In the genomic region with DNA sequence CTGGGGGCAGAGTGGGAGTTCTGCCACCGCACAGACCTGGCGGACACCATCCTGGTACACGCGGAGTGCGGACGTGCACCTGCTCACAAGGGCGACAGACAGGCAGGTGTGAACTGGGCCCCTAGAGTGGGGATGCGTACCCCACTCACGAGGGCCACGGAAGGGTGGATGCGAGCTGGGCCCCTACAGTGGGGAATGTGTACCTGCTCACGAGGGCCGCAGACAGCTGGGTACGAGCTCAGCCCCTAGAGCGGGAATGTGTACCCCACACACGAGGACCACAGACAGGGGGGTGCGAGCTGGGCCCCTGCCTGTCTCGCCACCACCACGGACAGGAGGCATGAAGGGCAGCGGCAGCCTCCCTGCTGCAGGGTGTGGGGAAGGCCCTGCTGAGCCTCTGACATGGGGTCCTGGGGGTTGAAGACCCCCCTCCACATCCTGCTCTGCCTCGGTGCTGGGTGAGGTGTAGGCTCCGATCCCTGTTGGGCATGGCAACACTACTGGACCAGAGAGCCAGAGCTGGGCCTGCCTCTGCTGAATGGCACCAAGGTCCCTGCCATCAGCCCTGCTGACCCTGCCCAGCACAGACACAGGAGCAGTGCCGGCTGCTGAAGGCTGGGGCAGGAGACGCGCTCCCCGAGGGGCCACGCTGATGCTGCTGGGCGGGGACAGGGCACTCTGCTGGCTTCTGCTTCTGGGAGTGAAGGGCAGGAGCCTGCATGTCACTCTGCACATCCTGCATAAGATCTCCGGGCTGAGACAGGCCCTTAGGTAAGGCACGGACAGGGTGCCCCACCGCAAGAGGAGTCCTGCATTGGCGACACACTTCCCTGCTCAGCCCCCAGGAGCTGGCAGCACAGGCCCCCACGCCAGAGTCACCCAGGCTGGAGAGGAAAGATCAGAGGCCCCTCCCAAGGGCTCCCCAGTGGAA, we compare ENCODE assay signal across 20 cellular contexts.
DNase-seq lines count a peak whose midpoint lies in the region; ATAC-seq and TF ChIP-seq lines count a peak whose summit lies in the region.
"Had no signal": no experiment of that assay in that cellular context is flagged by ENCODE, and none has a peak within 500 bp of the region (broad histone marks: within the 10 kb centered on the region; RNA-seq: fewer than 3 reads in every experiment).

No MANE protein-coding gene starts in this region.

- H3K9me3 ChIP-seq in CD4-positive, CD25-positive, alpha-beta regulatory T cell (ENCODE audit: control insufficient read depth in 2 of 2, low read length in 2 of 2): no peaks in the 10 kb centered on the region
- H3K9me3 ChIP-seq in WERI-Rb-1 (ENCODE audit: severe bottlenecking): peaks cover 6% of the 10 kb centered on the region
- no peaks in the 10 kb centered on the region for H3K9me3 ChIP-seq in left lung

- ATAC-seq in CD4-positive, CD25-positive, alpha-beta regulatory T cell (ENCODE audit: low read depth in 2 of 2): no peak
- ATAC-seq in left lung (no peak), sciatic nerve (peak; percentile 15), left lobe of liver (no peak), GM18517 (IDR thresholded peaks at IDR 0.05; ENCODE audit: unreplicated experiment) (no peak)

- no peaks in the 10 kb centered on the region for H3K27me3 Mint-ChIP-seq in CD4-positive, CD25-positive, alpha-beta regulatory T cell
- H3K27me3 Mint-ChIP-seq: activated B cell treated with CpG ODN at 0.5 μM for 24 hours; activated CD4-positive, alpha-beta memory T cell treated with anti-CD3 and anti-CD28 coated beads, Interleukin-2, amount 10 ng/mL, durations not matched to agents 7 days and 5 days; CD4-positive, alpha-beta memory T cell had no signal

- no peaks in the 10 kb centered on the region for H3K4me1 ChIP-seq in CD4-positive, CD25-positive, alpha-beta regulatory T cell (ENCODE audit: control insufficient read depth, insufficient read depth, low read length, poor library complexity, severe bottlenecking)
- no peaks in the 10 kb centered on the region for H3K4me1 ChIP-seq in left lung

- intact Hi-C loops in left lung (cut with DNase I): no loop called here
- intact Hi-C loops in sciatic nerve (cut with DNase I): no loop called here

- H3K27ac ChIP-seq in CD4-positive, CD25-positive, alpha-beta regulatory T cell (ENCODE audit: insufficient read depth, low read length, poor library complexity, severe bottlenecking): no peak overlapping the region
- H3K27ac ChIP-seq in WERI-Rb-1 (peak overlapping the region; percentile 57), left lung (no peak overlapping the region)
- H3K27ac ChIP-seq: cardiac muscle cell had no signal

- no peak overlapping the region for H3K4me3 ChIP-seq in CD4-positive, CD25-positive, alpha-beta regulatory T cell (ENCODE audit: low read depth, low read length)
- no peak overlapping the region for H3K4me3 ChIP-seq in WERI-Rb-1 (ENCODE audit: low read depth, low read length)
- H3K4me3 ChIP-seq in left lung: no peak overlapping the region
- H3K4me3 ChIP-seq: cardiac muscle cell had no signal

- no peak for DNase-seq in CD4-positive, CD25-positive, alpha-beta regulatory T cell
- DNase-seq in WERI-Rb-1: no peak
- peak; percentile 21 to 56 for DNase-seq in left lung
- DNase-seq in sciatic nerve (ENCODE audit: low spot score): no peak
- DNase-seq in NAMALWA (ENCODE audit: low spot score): no peak
- no peak for DNase-seq in left lobe of liver (ENCODE audit: low spot score)
- DNase-seq: activated B cell treated with CpG ODN at 0.5 μM for 24 hours; activated CD4-positive, alpha-beta memory T cell treated with anti-CD3 and anti-CD28 coated beads, Interleukin-2, amount 10 ng/mL, durations not matched to agents 7 days and 5 days; activated naive CD4-positive, alpha-beta T cell; amygdala; CD4-positive, alpha-beta memory T cell; dermis blood vessel endothelial cell; H7; head of caudate nucleus; KG1; NCI-H187; nucleus accumbens; T-helper 9 cell had no signal

- no peaks in the 10 kb centered on the region for H3K27me3 ChIP-seq in CD4-positive, CD25-positive, alpha-beta regulatory T cell (ENCODE audit: control insufficient read depth, insufficient read depth, low read length)
- no peaks in the 10 kb centered on the region for H3K27me3 ChIP-seq in WERI-Rb-1 (ENCODE audit: insufficient read depth, low read depth, severe bottlenecking)
- no peaks in the 10 kb centered on the region for H3K27me3 ChIP-seq in left lung
- H3K27me3 ChIP-seq: cardiac muscle cell had no signal

- TF ChIP-seq CTCF in WERI-Rb-1 (IDR thresholded peaks at IDR 0.05; ENCODE audit: low read depth, low read length): no peak
- TF ChIP-seq CTCF in left lung (IDR thresholded peaks at IDR 0.05): no peak

- H3K9me3 Mint-ChIP-seq in CD4-positive, CD25-positive, alpha-beta regulatory T cell: no peaks in the 10 kb centered on the region
- H3K9me3 Mint-ChIP-seq: activated B cell treated with CpG ODN at 0.5 μM for 24 hours; activated CD4-positive, alpha-beta memory T cell treated with anti-CD3 and anti-CD28 coated beads, Interleukin-2, amount 10 ng/mL, durations not matched to agents 7 days and 5 days had no signal

- no peaks in the 10 kb centered on the region for H3K36me3 ChIP-seq in CD4-positive, CD25-positive, alpha-beta regulatory T cell (ENCODE audit: control insufficient read depth, insufficient read depth, low read length)
- H3K36me3 ChIP-seq in WERI-Rb-1 (peaks cover 16% of the 10 kb centered on the region), left lung (peaks cover 0 to 39% of the 10 kb centered on the region in 2 donors)
- H3K36me3 ChIP-seq: cardiac muscle cell had no signal

- peaks cover 13 to 39% (median 16%) of the 10 kb centered on the region in 4 donors for H3K4me1 Mint-ChIP-seq in CD4-positive, CD25-positive, alpha-beta regulatory T cell

- peak overlapping the region in 2 of 3 donors; percentile 81 to 90 for H3K27ac Mint-ChIP-seq in CD4-positive, CD25-positive, alpha-beta regulatory T cell
- H3K27ac Mint-ChIP-seq: activated B cell treated with CpG ODN at 0.5 μM for 24 hours; activated CD4-positive, alpha-beta memory T cell treated with anti-CD3 and anti-CD28 coated beads, Interleukin-2, amount 10 ng/mL, durations not matched to agents 7 days and 5 days had no signal

- peaks cover 13% of the 10 kb centered on the region for H3K36me3 Mint-ChIP-seq in CD4-positive, CD25-positive, alpha-beta regulatory T cell

- no peak overlapping the region for H3K4me3 Mint-ChIP-seq in CD4-positive, CD25-positive, alpha-beta regulatory T cell
- H3K4me3 Mint-ChIP-seq: activated B cell treated with CpG ODN at 0.5 μM for 24 hours; activated CD4-positive, alpha-beta memory T cell treated with anti-CD3 and anti-CD28 coated beads, Interleukin-2, amount 10 ng/mL, durations not matched to agents 7 days and 5 days; CD4-positive, alpha-beta memory T cell had no signal

Comparison
In these comparisons a context has a peak if more than half of its experiments do, and no peak if none do; other contexts are left out.
1. DNase-seq: peak in left lung (2 of 2); none in CD4-positive, CD25-positive, alpha-beta regulatory T cell (0 of 3), WERI-Rb-1 (single experiment), sciatic nerve (single experiment), NAMALWA (single experiment) and left lobe of liver (single experiment).